ENCODE assay signal across 8 cellular contexts in the genomic region with DNA sequence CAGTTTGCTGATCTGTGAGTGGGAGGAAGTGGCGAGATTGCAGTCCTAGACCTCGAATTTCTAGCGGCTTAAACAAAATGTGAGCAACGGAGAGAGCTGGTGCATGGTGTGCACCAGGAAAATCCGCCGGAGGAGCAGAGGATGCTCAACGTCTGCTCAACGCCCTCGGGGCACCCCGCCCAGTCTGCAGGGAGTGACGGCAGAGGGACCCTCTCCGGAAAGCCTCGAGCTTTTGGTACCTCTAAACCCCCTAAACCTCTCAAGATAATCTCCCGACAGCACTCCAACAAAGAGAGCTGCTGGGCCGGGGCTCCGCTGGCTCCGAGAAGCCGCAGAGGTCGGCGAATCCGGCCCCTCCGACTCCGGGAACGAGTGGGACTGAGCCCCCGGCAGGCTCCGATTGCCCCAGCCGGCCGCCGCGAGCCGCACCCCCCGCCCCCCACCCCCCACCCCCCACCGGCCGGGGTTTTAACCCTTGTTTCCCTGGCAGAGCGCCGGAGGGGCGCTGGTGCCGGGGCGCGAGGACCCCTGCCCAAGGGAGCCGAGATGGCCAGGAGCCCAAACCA. TPM values are rescaled to one million over a fixed set of nuclear protein-coding genes. Genes with fewer than 3 reads are reported as not detected.
DNase-seq lines count a peak whose midpoint lies in the region; ATAC-seq and TF ChIP-seq lines count a peak whose summit lies in the region.

No MANE protein-coding gene starts in this region.

- no peak for DNase-seq in activated naive CD8-positive, alpha-beta T cell treated with anti-CD3 and anti-CD28 coated beads for 36 hours
- DNase-seq in WTC11 (ENCODE audit: low spot score), result peak; percentile 59
- DNase-seq in immature natural killer cell, result peak in 1 of 3 donors; percentile 3
- no peak for DNase-seq in tibial artery
- DNase-seq in HuH-7 (ENCODE audit: low spot score), result no peak
- DNase-seq in NCI-H446 (lab: John Stamatoyannopoulos, UW), result no peak

- peak overlapping the region; percentile 79 for H3K4me3 Mint-ChIP-seq in activated naive CD8-positive, alpha-beta T cell
- H3K4me3 Mint-ChIP-seq in activated naive CD8-positive, alpha-beta T cell treated with anti-CD3 and anti-CD28 coated beads for 36 hours, result no peak overlapping the region
- peak overlapping the region; percentile 78 for H3K4me3 Mint-ChIP-seq in WTC11
- peak overlapping the region; percentile 52 to 79 (median 76) for H3K4me3 Mint-ChIP-seq in immature natural killer cell

- POLR2A ChIA-PET in WTC11 (lab: Charles Lee), result no interaction called here

- H3K4me1 Mint-ChIP-seq in activated naive CD8-positive, alpha-beta T cell (ENCODE audit: low read depth), result peaks cover 14% of the 10 kb centered on the region
- peaks cover 8% of the 10 kb centered on the region for H3K4me1 Mint-ChIP-seq in activated naive CD8-positive, alpha-beta T cell treated with anti-CD3 and anti-CD28 coated beads for 36 hours
- H3K4me1 Mint-ChIP-seq in WTC11 (peaks cover 43% of the 10 kb centered on the region), immature natural killer cell (peaks cover 20 to 22% of the 10 kb centered on the region in 2 donors)

- no peak for TF ChIP-seq CTCF in WTC11 (IDR thresholded peaks at IDR 0.05)
- no peak for TF ChIP-seq CTCF in tibial artery (IDR thresholded peaks at IDR 0.05)

- H3K27me3 ChIP-seq in tibial artery, result peaks cover 0 to 69% of the 10 kb centered on the region in 2 donors

- H3K9me3 ChIP-seq in tibial artery, result no peaks in the 10 kb centered on the region

- no peak overlapping the region for H3K27ac ChIP-seq in tibial artery

- H3K4me3 ChIP-seq in tibial artery, result peak overlapping the region; percentile 50 to 65

- no peaks in the 10 kb centered on the region for H3K9me3 Mint-ChIP-seq in activated naive CD8-positive, alpha-beta T cell (ENCODE audit: low read depth)
- H3K9me3 Mint-ChIP-seq in activated naive CD8-positive, alpha-beta T cell treated with anti-CD3 and anti-CD28 coated beads for 36 hours, result no peaks in the 10 kb centered on the region
- H3K9me3 Mint-ChIP-seq in WTC11, result no peaks in the 10 kb centered on the region
- peaks cover 0 to 2% (median 0%) of the 10 kb centered on the region in 6 donors for H3K9me3 Mint-ChIP-seq in immature natural killer cell

- CTCF ChIA-PET in WTC11 (lab: Charles Lee), result interaction anchor here (0.6 to 2.4 kb wide), 17 partner anchors 9 to 389 kb away, joined by 3 to 9 read pairs (median 4); partner anchors contain the start of genes LCTL and SNAPC5

- H3K36me3 Mint-ChIP-seq in activated naive CD8-positive, alpha-beta T cell, result no peaks in the 10 kb centered on the region
- H3K36me3 Mint-ChIP-seq in activated naive CD8-positive, alpha-beta T cell treated with anti-CD3 and anti-CD28 coated beads for 36 hours, result no peaks in the 10 kb centered on the region
- no peaks in the 10 kb centered on the region for H3K36me3 Mint-ChIP-seq in WTC11
- H3K36me3 Mint-ChIP-seq in immature natural killer cell, result peaks cover 0 to 5% (median 4%) of the 10 kb centered on the region in 3 donors

- H3K27ac Mint-ChIP-seq in activated naive CD8-positive, alpha-beta T cell, result no peak overlapping the region
- no peak overlapping the region for H3K27ac Mint-ChIP-seq in activated naive CD8-positive, alpha-beta T cell treated with anti-CD3 and anti-CD28 coated beads for 36 hours
- H3K27ac Mint-ChIP-seq in WTC11 (no peak overlapping the region), immature natural killer cell (no peak overlapping the region)

- ATAC-seq in WTC11 (peak; percentile 3), GM19455 (IDR thresholded peaks at IDR 0.05; ENCODE audit: unreplicated experiment) (no peak)

- peaks cover 33% of the 10 kb centered on the region for H3K27me3 Mint-ChIP-seq in activated naive CD8-positive, alpha-beta T cell
- peaks cover 67% of the 10 kb centered on the region for H3K27me3 Mint-ChIP-seq in activated naive CD8-positive, alpha-beta T cell treated with anti-CD3 and anti-CD28 coated beads for 36 hours
- H3K27me3 Mint-ChIP-seq in WTC11 (ENCODE audit: low read depth) (peaks cover 67% of the 10 kb centered on the region), immature natural killer cell (ENCODE audit: low read depth in 3 of 3) (peaks cover 16 to 33% (median 22%) of the 10 kb centered on the region in 3 donors)

- H3K36me3 ChIP-seq in tibial artery, result no peaks in the 10 kb centered on the region

- intact Hi-C loops in tibial artery (cut with DNase I; ENCODE audit: low total_unique reads), result loop anchor here (5.0 kb wide), 1 partner anchor 35 kb away; no protein-coding TSS in a partner anchor

- peaks cover 0 to 33% (median 25%) of the 10 kb centered on the region in 4 donors for H3K4me1 ChIP-seq in tibial artery

TF ChIP-seq in WTC11, 78 proteins besides CTCF, POLR2A, EP300 and RAD21:
- no peak for TF ChIP-seq ZNF281 (CRISPR knock-in tag; IDR thresholded peaks at IDR 0.05)
- no peak for TF ChIP-seq TCF7 (CRISPR knock-in tag; IDR thresholded peaks at IDR 0.05; ENCODE audit: low read depth)
- TF ChIP-seq NFE2L1 (CRISPR knock-in tag; IDR thresholded peaks at IDR 0.05), result no peak
- no peak for TF ChIP-seq SMAD4 (CRISPR knock-in tag; IDR thresholded peaks at IDR 0.05)
- TF ChIP-seq, protein P1, sequence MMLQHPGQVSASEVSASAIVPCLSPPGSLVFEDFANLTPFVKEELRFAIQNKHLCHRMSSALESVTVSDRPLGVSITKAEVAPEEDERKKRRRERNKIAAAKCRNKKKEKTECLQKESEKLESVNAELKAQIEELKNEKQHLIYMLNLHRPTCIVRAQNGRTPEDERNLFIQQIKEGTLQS (CRISPR knock-in tag; conservative IDR thresholded peaks at IDR 0.05), result no peak
- TF ChIP-seq, protein P2, sequence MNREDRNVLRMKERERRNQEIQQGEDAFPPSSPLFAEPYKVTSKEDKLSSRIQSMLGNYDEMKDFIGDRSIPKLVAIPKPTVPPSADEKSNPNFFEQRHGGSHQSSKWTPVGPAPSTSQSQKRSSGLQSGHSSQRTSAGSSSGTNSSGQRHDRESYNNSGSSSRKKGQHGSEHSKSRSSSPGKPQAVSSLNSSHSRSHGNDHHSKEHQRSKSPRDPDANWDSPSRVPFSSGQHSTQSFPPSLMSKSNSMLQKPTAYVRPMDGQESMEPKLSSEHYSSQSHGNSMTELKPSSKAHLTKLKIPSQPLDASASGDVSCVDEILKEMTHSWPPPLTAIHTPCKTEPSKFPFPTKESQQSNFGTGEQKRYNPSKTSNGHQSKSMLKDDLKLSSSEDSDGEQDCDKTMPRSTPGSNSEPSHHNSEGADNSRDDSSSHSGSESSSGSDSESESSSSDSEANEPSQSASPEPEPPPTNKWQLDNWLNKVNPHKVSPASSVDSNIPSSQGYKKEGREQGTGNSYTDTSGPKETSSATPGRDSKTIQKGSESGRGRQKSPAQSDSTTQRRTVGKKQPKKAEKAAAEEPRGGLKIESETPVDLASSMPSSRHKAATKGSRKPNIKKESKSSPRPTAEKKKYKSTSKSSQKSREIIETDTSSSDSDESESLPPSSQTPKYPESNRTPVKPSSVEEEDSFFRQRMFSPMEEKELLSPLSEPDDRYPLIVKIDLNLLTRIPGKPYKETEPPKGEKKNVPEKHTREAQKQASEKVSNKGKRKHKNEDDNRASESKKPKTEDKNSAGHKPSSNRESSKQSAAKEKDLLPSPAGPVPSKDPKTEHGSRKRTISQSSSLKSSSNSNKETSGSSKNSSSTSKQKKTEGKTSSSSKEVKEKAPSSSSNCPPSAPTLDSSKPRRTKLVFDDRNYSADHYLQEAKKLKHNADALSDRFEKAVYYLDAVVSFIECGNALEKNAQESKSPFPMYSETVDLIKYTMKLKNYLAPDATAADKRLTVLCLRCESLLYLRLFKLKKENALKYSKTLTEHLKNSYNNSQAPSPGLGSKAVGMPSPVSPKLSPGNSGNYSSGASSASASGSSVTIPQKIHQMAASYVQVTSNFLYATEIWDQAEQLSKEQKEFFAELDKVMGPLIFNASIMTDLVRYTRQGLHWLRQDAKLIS (CRISPR knock-in tag; IDR thresholded peaks at IDR 0.05; ENCODE audit: borderline replicate concordance), result no peak

RNA-seq across cellular contexts. Expression of gene MEGF11, which starts 1.7 kb away (rescaled TPM):
- not detected for total RNA-seq in activated naive CD8-positive, alpha-beta T cell treated with anti-CD3 and anti-CD28 coated beads for 36 hours
- 2.7 to 3.3 TPM (median 2.7 TPM) in 3 replicates for total RNA-seq in WTC11 (2021)
- not detected for polyA plus RNA-seq in immature natural killer cell

RNA-seq across cellular contexts. Expression of gene DIS3L, which starts 41.5 kb away (rescaled TPM):
- 10 to 100 TPM; 22.1 to 23.4 TPM for total RNA-seq in activated naive CD8-positive, alpha-beta T cell treated with anti-CD3 and anti-CD28 coated beads for 36 hours
- total RNA-seq in WTC11 (2021), result 32.8 to 35.4 TPM (median 32.9 TPM) in 3 replicates
- polyA plus RNA-seq in immature natural killer cell, result 10 to 100 TPM; 27.6 to 38.2 (median 27.8) TPM
